ENCODE assay signal across 8 cellular contexts in the genomic region with DNA sequence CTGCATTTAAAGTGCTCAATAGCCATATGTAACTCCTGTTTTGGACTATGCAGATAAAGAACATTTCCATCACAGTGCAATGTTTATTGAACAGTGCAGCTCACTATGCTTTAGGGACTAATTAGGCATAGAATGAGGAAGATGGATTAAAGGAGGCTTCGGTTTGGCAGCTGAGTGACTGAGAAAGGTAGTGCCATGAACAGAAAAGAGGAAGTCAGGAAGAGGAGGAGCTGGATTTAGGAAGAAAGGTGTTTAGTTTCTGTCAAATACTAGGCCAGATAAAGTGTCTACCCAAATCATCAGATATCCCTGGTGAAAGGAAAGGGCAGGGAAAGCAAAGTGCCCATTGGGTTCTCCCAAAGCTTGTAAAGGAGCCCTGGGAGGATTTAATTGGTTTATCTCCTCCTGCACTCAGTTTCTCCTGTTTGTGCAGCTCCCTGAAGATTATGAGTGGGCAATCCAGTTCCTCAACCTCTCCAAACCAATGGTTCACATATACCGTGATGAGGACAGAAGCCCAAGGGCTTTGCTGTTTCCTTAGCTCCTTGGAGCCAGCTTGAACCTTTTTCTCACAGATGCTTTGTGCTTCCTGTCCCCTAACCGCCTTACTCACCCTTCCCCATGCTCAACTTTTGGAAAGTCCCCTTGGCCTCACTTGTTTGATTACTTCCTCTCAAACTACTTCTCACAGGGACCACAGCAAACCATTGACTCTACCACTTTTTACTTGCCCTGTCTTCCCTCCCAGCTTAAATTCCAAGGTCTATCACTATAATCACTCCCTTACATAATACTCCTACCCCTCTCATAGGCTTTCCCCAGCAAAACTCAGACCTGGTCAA. TPM values are rescaled to one million over a fixed set of nuclear protein-coding genes. Genes with fewer than 3 reads are reported as not detected.
DNase-seq lines count a peak whose midpoint lies in the region; ATAC-seq, FAIRE-seq and TF ChIP-seq lines count a peak whose summit lies in the region.

No MANE protein-coding gene starts in this region.

- H3K4me3 Mint-ChIP-seq in progenitor cell of endocrine pancreas (ENCODE audit: low read depth) = no peak overlapping the region

- peaks cover 25% of the 10 kb centered on the region for H3K4me1 ChIP-seq in suprapubic skin

- no peaks in the 10 kb centered on the region for H3K27me3 ChIP-seq in suprapubic skin

- no peaks in the 10 kb centered on the region for H3K36me3 Mint-ChIP-seq in progenitor cell of endocrine pancreas (ENCODE audit: insufficient read depth)

- peak; percentile 78 for DNase-seq in SKM-1 treated with dmso at 0.1 percent for 144 hours (lab: John Stamatoyannopoulos, UW; ENCODE audit: unreplicated experiment)
- DNase-seq in kidney tubule cell (ENCODE audit: low spot score) = peak; percentile 49
- DNase-seq in progenitor cell of endocrine pancreas (ENCODE audit: low spot score, unreplicated experiment) = no peak
- no peak for DNase-seq in NCI-H774 (lab: John Stamatoyannopoulos, UW)
- DNase-seq in suprapubic skin (ENCODE audit: low spot score in 2 of 2) = no peak
- DNase-seq in D721Med (ENCODE audit: insufficient read length, low spot score) = no peak

- no peaks in the 10 kb centered on the region for H3K36me3 ChIP-seq in suprapubic skin

- no peak for FAIRE-seq in D721Med (lab: Jason Lieb, UNC)

- H3K9me3 ChIP-seq in suprapubic skin = no peaks in the 10 kb centered on the region

- ATAC-seq in GM18861 (IDR thresholded peaks at IDR 0.05; ENCODE audit: unreplicated experiment) = peak; percentile 47
- peak; percentile 46 for ATAC-seq in HG02884 (IDR thresholded peaks at IDR 0.05; ENCODE audit: unreplicated experiment)

- H3K27ac Mint-ChIP-seq in progenitor cell of endocrine pancreas = no peak overlapping the region

- H3K9me3 Mint-ChIP-seq in progenitor cell of endocrine pancreas (ENCODE audit: low read depth) = no peaks in the 10 kb centered on the region

- TF ChIP-seq EP300 in suprapubic skin (IDR thresholded peaks at IDR 0.05) = no peak

- TF ChIP-seq POLR2A in suprapubic skin (IDR thresholded peaks at IDR 0.05) = no peak

- TF ChIP-seq CTCF in progenitor cell of endocrine pancreas (IDR thresholded peaks at IDR 0.05; ENCODE audit: unreplicated experiment) (no peak), suprapubic skin (IDR thresholded peaks at IDR 0.05) (no peak), D721Med (IDR thresholded peaks at IDR 0.05; ENCODE audit: insufficient read depth, missing control alignments) (no peak)

- 51% methylated on average over 3 of the region's 3 CpGs for WGBS in suprapubic skin

- peaks cover 10% of the 10 kb centered on the region for H3K27me3 Mint-ChIP-seq in progenitor cell of endocrine pancreas

- H3K4me1 Mint-ChIP-seq in progenitor cell of endocrine pancreas (ENCODE audit: low read depth) = peaks cover 10% of the 10 kb centered on the region

- no peak overlapping the region for H3K4me3 ChIP-seq in suprapubic skin

- no peak overlapping the region for H3K27ac ChIP-seq in suprapubic skin

RNA-seq across cellular contexts. Expression of a gene that starts 3.5 kb away (rescaled TPM):
- 36.6 and 38.8 TPM in 2 replicates for total RNA-seq in progenitor cell of endocrine pancreas
- total RNA-seq in suprapubic skin = 10 to 100 TPM; 31.0 to 38.4 (median 35.3) TPM

Comparison
In these comparisons a context has a peak if more than half of its experiments do, and no peak if none do; other contexts are left out.
1. DNase-seq: peak in SKM-1 treated with dmso at 0.1 percent for 144 hours (single experiment) and kidney tubule cell (single experiment); none in progenitor cell of endocrine pancreas (single experiment), NCI-H774 (single experiment), suprapubic skin (0 of 2) and D721Med (single experiment).